In the genomic region with DNA sequence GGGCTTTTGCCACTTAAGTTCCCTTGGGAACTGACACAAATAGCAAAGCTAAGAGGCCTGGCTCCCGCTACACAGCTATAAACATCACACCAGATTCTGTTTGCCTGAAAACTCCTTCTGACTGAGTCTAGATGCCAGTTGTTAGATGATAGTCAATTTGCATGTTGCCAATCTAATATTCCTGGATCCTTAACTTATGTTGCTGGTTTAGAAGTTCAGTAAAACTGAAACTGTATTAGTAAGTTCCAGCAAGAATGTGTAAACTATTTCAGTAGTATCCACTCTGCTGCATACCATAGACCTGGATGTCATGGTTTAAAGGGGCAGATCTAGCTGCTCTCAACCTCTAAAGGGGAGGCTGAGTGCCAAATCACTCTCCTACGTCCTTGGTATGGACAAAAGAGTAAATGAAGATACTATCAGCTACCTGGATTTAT, we compare ENCODE assay signal across 8 cellular contexts. TPM values are rescaled to one million over a fixed set of nuclear protein-coding genes. Genes with fewer than 3 reads are reported as not detected.
DNase-seq lines count a peak whose midpoint lies in the region; ATAC-seq and TF ChIP-seq lines count a peak whose summit lies in the region.
"Had no signal": no experiment of that assay in that cellular context is flagged by ENCODE, and none has a peak within 500 bp of the region (broad histone marks: within the 10 kb centered on the region; RNA-seq: fewer than 3 reads in every experiment).

No MANE protein-coding gene starts in this region.

- no peak for TF ChIP-seq EP300 in sigmoid colon (IDR thresholded peaks at IDR 0.05)

- H3K27ac ChIP-seq in sigmoid colon: peak overlapping the region; percentile 51 to 71 (median 69)

- H3K9me3 ChIP-seq in sigmoid colon: no peaks in the 10 kb centered on the region

- no peaks in the 10 kb centered on the region for H3K36me3 ChIP-seq in sigmoid colon

- 76 to 78% methylated on average over 2 of the region's 2 CpGs for WGBS in sigmoid colon, 2 donors

- H3K4me3 ChIP-seq in sigmoid colon: no peak overlapping the region

- TF ChIP-seq POLR2A in sigmoid colon (IDR thresholded peaks at IDR 0.05): no peak

- no peak for TF ChIP-seq CTCF in sigmoid colon (IDR thresholded peaks at IDR 0.05)

- H3K27me3 ChIP-seq in sigmoid colon: no peaks in the 10 kb centered on the region

- peak; percentile 75 for DNase-seq in GM03348 (ENCODE audit: low spot score)
- peak; percentile 92 for DNase-seq in NCI-H226
- peak; percentile 78 for DNase-seq in fibroblast of peridontal ligament (ENCODE audit: extremely low read depth)
- no peak for DNase-seq in sigmoid colon
- no peak for DNase-seq in head of caudate nucleus
- DNase-seq: NCI-H187 had no signal

- no peak for ATAC-seq in GM21526 (IDR thresholded peaks at IDR 0.05; ENCODE audit: low FRiP score, unreplicated experiment)
- no peak for ATAC-seq in GM19351 (IDR thresholded peaks at IDR 0.05; ENCODE audit: unreplicated experiment)

- H3K4me1 ChIP-seq in sigmoid colon: peaks cover 0 to 22% (median 21%) of the 10 kb centered on the region in 4 donors

- intact Hi-C loops in sigmoid colon (cut with DNase I): loop anchor here (1.0 kb wide), 1 partner anchor 313 kb away; no protein-coding TSS in a partner anchor
- intact Hi-C loops in head of caudate nucleus (cut with DNase I): loop anchor here (5.0 kb wide), 3 partner anchors 47 to 312 kb away; no protein-coding TSS in a partner anchor

RNA-seq across cellular contexts. Expression of a gene that starts 27.1 kb away (rescaled TPM):
- total RNA-seq in sigmoid colon: 10 to 100 TPM in 1 of 4 donors, 1 to 10 TPM in 3; 7.2 to 11.2 (median 8.4) TPM
- polyA plus RNA-seq in sigmoid colon: 10 to 100 TPM; 14.9 to 32.4 (median 21.6) TPM

RNA-seq across cellular contexts. Expression of a gene that starts 52.0 kb away (rescaled TPM):
- 1,000 to 10,000 TPM; 2,634 to 4,179 (median 3,850) TPM for total RNA-seq in sigmoid colon
- polyA plus RNA-seq in sigmoid colon: 100 to 1,000 TPM; 438 to 950 (median 563) TPM

Comparison
In these comparisons a context has a peak if more than half of its experiments do, and no peak if none do; other contexts are left out.
1. DNase-seq: peak in GM03348 (single experiment), NCI-H226 (single experiment) and fibroblast of peridontal ligament (single experiment); none in sigmoid colon (single experiment) and head of caudate nucleus (0 of 42).